ENCODE assay signal across 1 cellular context in the genomic region with DNA sequence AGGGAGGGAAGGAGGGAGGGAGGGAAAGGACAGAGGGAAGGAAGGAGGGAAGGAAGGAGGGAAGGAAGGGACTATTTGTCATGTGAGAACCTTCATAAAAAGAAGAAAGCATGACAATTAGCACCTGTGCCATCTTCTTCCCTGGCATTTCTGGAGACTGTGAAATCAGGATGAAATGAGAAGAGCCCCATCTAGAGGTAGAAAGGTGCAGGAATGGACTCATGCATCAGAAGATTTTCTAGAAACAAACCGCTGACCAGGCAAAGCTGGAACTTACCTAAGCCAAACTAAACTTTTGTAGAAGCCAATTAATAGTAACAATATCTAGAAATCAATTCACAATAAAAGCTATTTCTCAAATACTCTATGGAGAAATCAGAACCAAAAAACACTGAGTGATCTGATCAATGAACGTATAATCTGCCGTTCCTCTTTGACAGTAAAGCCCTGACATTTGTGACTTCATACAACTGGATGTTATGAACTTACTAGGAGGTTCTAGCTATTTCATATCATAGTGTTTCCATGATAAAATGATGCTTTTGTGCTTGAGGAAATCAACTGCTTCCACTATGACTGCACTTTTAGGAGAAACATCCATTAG.
TF ChIP-seq lines count a peak whose summit lies in the region.

No MANE protein-coding gene starts in this region.

TF ChIP-seq in K562, 482 proteins besides CTCF, POLR2A, EP300 and RAD21 (continued from another document):
- no peak for TF ChIP-seq HDAC2 (IDR thresholded peaks at IDR 0.05)
- TF ChIP-seq, protein P1, sequence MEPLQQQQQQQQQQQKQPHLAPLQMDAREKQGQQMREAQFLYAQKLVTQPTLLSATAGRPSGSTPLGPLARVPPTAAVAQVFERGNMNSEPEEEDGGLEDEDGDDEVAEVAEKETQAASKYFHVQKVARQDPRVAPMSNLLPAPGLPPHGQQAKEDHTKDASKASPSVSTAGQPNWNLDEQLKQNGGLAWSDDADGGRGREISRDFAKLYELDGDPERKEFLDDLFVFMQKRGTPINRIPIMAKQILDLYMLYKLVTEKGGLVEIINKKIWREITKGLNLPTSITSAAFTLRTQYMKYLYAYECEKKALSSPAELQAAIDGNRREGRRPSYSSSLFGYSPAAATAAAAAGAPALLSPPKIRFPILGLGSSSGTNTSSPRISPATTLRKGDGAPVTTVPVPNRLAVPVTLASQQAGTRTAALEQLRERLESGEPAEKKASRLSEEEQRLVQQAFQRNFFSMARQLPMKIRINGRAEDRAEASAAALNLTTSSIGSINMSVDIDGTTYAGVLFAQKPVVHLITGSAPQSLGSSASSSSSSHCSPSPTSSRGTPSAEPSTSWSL (CRISPR knock-in tag; IDR thresholded peaks at IDR 0.05; ENCODE audit: borderline replicate concordance): no peak
- no peak for TF ChIP-seq RB1 (IDR thresholded peaks at IDR 0.05; ENCODE audit: low read depth)
- TF ChIP-seq MBD1 (CRISPR knock-in tag; IDR thresholded peaks at IDR 0.05): no peak
- TF ChIP-seq KDM5B (IDR thresholded peaks at IDR 0.05; ENCODE audit: insufficient replicate concordance, low read depth, low read length): no peak
- no peak for TF ChIP-seq COPS2 (conservative IDR thresholded peaks at IDR 0.05)
- TF ChIP-seq, protein P2, sequence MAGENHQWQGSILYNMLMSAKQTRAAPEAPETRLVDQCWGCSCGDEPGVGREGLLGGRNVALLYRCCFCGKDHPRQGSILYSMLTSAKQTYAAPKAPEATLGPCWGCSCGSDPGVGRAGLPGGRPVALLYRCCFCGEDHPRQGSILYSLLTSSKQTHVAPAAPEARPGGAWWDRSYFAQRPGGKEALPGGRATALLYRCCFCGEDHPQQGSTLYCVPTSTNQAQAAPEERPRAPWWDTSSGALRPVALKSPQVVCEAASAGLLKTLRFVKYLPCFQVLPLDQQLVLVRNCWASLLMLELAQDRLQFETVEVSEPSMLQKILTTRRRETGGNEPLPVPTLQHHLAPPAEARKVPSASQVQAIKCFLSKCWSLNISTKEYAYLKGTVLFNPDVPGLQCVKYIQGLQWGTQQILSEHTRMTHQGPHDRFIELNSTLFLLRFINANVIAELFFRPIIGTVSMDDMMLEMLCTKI (IDR thresholded peaks at IDR 0.05; ENCODE audit: partially characterized antibody): no peak
- TF ChIP-seq STAT5B (CRISPR knock-in tag; IDR thresholded peaks at IDR 0.05): no peak
- peak; percentile 13; the same call in 1 of the 2 replicates for TF ChIP-seq MAFK (IDR thresholded peaks at IDR 0.05; ENCODE audit: low read length)
- no peak for TF ChIP-seq ZBTB33 (CRISPR knock-in tag; IDR thresholded peaks at IDR 0.05)
- no peak for TF ChIP-seq RBM15 (IDR thresholded peaks at IDR 0.05; ENCODE audit: insufficient read depth, low read length)
- TF ChIP-seq, protein P3, sequence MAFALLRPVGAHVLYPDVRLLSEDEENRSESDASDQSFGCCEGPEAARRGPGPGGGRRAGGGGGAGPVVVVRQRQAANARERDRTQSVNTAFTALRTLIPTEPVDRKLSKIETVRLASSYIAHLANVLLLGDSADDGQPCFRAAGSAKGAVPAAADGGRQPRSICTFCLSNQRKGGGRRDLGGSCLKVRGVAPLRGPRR (CRISPR knock-in tag; IDR thresholded peaks at IDR 0.05): no peak
- TF ChIP-seq CAMTA2 (CRISPR knock-in tag; conservative IDR thresholded peaks at IDR 0.05): no peak
- TF ChIP-seq ZNF253 (CRISPR knock-in tag; conservative IDR thresholded peaks at IDR 0.05): no peak
- peak; percentile 54 for TF ChIP-seq ZNF316 (IDR thresholded peaks at IDR 0.05)
- no peak for TF ChIP-seq TCF7 (IDR thresholded peaks at IDR 0.05; ENCODE audit: borderline replicate concordance)
